In the genomic region with DNA sequence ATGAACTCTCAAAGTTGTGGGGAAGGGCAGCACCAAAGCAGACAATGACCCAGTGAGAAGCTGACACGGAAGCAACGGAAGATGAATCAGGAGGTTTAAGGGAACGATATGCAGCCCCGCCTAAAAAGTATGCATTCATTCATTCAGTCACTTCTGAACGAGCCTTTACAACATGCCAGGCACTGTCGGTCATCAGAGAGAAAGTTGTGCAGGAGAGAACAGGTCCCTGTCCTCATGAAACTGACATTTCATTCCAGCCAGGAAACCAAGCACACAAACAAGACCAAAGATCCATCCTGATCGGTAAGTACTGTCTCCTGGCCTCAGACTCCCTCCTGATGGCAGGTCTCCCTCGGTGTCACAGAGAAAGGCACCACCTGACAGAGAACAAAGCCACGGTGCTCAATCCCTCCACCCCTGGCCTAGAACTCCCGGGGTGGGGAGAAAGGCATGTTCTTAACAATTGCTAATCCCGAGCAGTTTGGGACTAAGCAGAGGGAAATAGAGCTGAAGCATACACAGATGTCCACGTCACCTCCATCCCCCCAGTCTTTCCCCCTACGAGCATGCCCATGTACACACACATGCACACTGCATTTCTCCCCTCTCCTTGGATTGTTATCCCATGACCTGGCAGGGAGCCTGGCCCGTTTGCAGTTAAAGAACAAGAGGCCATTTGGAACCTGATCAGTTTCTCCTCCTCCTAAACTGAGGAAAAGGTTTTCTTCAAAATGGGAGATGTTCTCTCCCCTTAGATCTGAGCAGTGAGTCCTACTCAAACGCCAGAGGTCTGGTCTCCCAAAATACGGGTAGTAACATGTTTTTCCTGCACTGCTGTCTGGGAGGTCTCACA, we compare ENCODE assay signal across 1 cellular context.
TF ChIP-seq lines count a peak whose summit lies in the region.

No MANE protein-coding gene starts in this region.

TF ChIP-seq in HepG2, 621 proteins besides CTCF, POLR2A, EP300 and RAD21 (continued from another document and continues in another):
- TF ChIP-seq, protein P1, sequence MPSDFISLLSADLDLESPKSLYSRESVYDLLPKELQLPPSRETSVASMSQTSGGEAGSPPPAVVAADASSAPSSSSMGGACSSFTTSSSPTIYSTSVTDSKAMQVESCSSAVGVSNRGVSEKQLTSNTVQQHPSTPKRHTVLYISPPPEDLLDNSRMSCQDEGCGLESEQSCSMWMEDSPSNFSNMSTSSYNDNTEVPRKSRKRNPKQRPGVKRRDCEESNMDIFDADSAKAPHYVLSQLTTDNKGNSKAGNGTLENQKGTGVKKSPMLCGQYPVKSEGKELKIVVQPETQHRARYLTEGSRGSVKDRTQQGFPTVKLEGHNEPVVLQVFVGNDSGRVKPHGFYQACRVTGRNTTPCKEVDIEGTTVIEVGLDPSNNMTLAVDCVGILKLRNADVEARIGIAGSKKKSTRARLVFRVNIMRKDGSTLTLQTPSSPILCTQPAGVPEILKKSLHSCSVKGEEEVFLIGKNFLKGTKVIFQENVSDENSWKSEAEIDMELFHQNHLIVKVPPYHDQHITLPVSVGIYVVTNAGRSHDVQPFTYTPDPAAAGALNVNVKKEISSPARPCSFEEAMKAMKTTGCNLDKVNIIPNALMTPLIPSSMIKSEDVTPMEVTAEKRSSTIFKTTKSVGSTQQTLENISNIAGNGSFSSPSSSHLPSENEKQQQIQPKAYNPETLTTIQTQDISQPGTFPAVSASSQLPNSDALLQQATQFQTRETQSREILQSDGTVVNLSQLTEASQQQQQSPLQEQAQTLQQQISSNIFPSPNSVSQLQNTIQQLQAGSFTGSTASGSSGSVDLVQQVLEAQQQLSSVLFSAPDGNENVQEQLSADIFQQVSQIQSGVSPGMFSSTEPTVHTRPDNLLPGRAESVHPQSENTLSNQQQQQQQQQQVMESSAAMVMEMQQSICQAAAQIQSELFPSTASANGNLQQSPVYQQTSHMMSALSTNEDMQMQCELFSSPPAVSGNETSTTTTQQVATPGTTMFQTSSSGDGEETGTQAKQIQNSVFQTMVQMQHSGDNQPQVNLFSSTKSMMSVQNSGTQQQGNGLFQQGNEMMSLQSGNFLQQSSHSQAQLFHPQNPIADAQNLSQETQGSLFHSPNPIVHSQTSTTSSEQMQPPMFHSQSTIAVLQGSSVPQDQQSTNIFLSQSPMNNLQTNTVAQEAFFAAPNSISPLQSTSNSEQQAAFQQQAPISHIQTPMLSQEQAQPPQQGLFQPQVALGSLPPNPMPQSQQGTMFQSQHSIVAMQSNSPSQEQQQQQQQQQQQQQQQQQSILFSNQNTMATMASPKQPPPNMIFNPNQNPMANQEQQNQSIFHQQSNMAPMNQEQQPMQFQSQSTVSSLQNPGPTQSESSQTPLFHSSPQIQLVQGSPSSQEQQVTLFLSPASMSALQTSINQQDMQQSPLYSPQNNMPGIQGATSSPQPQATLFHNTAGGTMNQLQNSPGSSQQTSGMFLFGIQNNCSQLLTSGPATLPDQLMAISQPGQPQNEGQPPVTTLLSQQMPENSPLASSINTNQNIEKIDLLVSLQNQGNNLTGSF (CRISPR knock-in tag; IDR thresholded peaks at IDR 0.05): no peak
- TF ChIP-seq, protein P2, sequence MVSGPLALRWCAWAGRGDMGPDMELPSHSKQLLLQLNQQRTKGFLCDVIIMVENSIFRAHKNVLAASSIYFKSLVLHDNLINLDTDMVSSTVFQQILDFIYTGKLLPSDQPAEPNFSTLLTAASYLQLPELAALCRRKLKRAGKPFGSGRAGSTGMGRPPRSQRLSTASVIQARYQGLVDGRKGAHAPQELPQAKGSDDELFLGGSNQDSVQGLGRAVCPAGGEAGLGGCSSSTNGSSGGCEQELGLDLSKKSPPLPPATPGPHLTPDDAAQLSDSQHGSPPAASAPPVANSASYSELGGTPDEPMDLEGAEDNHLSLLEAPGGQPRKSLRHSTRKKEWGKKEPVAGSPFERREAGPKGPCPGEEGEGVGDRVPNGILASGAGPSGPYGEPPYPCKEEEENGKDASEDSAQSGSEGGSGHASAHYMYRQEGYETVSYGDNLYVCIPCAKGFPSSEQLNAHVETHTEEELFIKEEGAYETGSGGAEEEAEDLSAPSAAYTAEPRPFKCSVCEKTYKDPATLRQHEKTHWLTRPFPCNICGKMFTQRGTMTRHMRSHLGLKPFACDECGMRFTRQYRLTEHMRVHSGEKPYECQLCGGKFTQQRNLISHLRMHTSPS (CRISPR knock-in tag; IDR thresholded peaks at IDR 0.05; ENCODE audit: low read depth): no peak
- peak; percentile 69 for TF ChIP-seq ZSCAN21 (CRISPR knock-in tag; IDR thresholded peaks at IDR 0.05; ENCODE audit: borderline replicate concordance)
- TF ChIP-seq HNRNPLL (IDR thresholded peaks at IDR 0.05; ENCODE audit: low read depth, low read length, poor library complexity, severe bottlenecking): no peak
- TF ChIP-seq NCOR1 (IDR thresholded peaks at IDR 0.05; ENCODE audit: borderline replicate concordance, low read length): peak; percentile 50; the same call in 1 of the 2 replicates
- no peak for TF ChIP-seq PCBP2 (optimal IDR thresholded peaks at IDR 0.05; ENCODE audit: low read depth, low read length, poor library complexity, severe bottlenecking)
- no peak for TF ChIP-seq NR2F2 (IDR thresholded peaks at IDR 0.05; ENCODE audit: borderline replicate concordance, low read depth)
- no peak for TF ChIP-seq ZSCAN29 (CRISPR knock-in tag; conservative IDR thresholded peaks at IDR 0.05)
- no peak for TF ChIP-seq ZNF10 (CRISPR knock-in tag; IDR thresholded peaks at IDR 0.05; ENCODE audit: borderline replicate concordance, low read depth)
- peak; percentile 47; the same call in 1 of the 2 replicates for TF ChIP-seq RARA (CRISPR knock-in tag; IDR thresholded peaks at IDR 0.05)
- TF ChIP-seq SALL1 (CRISPR knock-in tag; IDR thresholded peaks at IDR 0.05): peak; percentile 40; the same call in 1 of the 2 replicates
- 0 out of 2 replicates have a peak, but pooled peaks have one; percentile 15 for TF ChIP-seq GATAD2A (CRISPR knock-in tag; IDR thresholded peaks at IDR 0.05)
- TF ChIP-seq SAP130 (CRISPR knock-in tag; IDR thresholded peaks at IDR 0.05; ENCODE audit: low read depth): peak; percentile 80
- TF ChIP-seq, protein P3, sequence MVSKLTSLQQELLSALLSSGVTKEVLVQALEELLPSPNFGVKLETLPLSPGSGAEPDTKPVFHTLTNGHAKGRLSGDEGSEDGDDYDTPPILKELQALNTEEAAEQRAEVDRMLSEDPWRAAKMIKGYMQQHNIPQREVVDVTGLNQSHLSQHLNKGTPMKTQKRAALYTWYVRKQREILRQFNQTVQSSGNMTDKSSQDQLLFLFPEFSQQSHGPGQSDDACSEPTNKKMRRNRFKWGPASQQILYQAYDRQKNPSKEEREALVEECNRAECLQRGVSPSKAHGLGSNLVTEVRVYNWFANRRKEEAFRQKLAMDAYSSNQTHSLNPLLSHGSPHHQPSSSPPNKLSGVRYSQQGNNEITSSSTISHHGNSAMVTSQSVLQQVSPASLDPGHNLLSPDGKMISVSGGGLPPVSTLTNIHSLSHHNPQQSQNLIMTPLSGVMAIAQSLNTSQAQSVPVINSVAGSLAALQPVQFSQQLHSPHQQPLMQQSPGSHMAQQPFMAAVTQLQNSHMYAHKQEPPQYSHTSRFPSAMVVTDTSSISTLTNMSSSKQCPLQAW (CRISPR knock-in tag; IDR thresholded peaks at IDR 0.05): no peak
- TF ChIP-seq ZNF839 (CRISPR knock-in tag; IDR thresholded peaks at IDR 0.05; ENCODE audit: borderline replicate concordance): no peak
- peak; percentile 17; the same call in 1 of the 2 replicates for TF ChIP-seq FOXC1 (CRISPR knock-in tag; IDR thresholded peaks at IDR 0.05; ENCODE audit: borderline replicate concordance)
- TF ChIP-seq BORCS8-MEF2B (CRISPR knock-in tag; IDR thresholded peaks at IDR 0.05): no peak
- TF ChIP-seq, protein P4, sequence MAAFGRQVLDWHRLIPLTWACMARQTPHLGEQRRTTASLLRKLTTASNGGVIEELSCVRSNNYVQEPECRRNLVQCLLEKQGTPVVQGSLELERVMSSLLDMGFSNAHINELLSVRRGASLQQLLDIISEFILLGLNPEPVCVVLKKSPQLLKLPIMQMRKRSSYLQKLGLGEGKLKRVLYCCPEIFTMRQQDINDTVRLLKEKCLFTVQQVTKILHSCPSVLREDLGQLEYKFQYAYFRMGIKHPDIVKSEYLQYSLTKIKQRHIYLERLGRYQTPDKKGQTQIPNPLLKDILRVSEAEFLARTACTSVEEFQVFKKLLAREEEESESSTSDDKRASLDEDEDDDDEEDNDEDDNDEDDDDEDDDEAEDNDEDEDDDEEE (CRISPR knock-in tag; IDR thresholded peaks at IDR 0.05): no peak
- no peak for TF ChIP-seq ZNF709 (CRISPR knock-in tag; IDR thresholded peaks at IDR 0.05)
- TF ChIP-seq BRD4 (CRISPR knock-in tag; IDR thresholded peaks at IDR 0.05): peak; percentile 29; the same call in 1 of the 2 replicates
- TF ChIP-seq ZNF331 (CRISPR knock-in tag; IDR thresholded peaks at IDR 0.05): peak; percentile 26
- TF ChIP-seq JUN (CRISPR knock-in tag; IDR thresholded peaks at IDR 0.05): no peak
- no peak for TF ChIP-seq CENPX (CRISPR knock-in tag; IDR thresholded peaks at IDR 0.05)
- no peak for TF ChIP-seq THAP11 (CRISPR knock-in tag; IDR thresholded peaks at IDR 0.05)
- TF ChIP-seq ATAD3A (CRISPR knock-in tag; IDR thresholded peaks at IDR 0.05): no peak
- TF ChIP-seq, protein P5, sequence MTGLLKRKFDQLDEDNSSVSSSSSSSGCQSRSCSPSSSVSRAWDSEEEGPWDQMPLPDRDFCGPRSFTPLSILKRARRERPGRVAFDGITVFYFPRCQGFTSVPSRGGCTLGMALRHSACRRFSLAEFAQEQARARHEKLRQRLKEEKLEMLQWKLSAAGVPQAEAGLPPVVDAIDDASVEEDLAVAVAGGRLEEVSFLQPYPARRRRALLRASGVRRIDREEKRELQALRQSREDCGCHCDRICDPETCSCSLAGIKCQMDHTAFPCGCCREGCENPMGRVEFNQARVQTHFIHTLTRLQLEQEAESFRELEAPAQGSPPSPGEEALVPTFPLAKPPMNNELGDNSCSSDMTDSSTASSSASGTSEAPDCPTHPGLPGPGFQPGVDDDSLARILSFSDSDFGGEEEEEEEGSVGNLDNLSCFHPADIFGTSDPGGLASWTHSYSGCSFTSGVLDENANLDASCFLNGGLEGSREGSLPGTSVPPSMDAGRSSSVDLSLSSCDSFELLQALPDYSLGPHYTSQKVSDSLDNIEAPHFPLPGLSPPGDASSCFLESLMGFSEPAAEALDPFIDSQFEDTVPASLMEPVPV (CRISPR knock-in tag; IDR thresholded peaks at IDR 0.05): no peak
- TF ChIP-seq TOE1 (CRISPR knock-in tag; IDR thresholded peaks at IDR 0.05): no peak
- no peak for TF ChIP-seq ZNF782 (CRISPR knock-in tag; IDR thresholded peaks at IDR 0.05; ENCODE audit: borderline replicate concordance)
- TF ChIP-seq EZH2 (conservative IDR thresholded peaks at IDR 0.05; ENCODE audit: low read depth, low read length): no peak
- TF ChIP-seq ZNF552 (CRISPR knock-in tag; IDR thresholded peaks at IDR 0.05; ENCODE audit: borderline replicate concordance): no peak
- 0 out of 2 replicates have a peak, but pooled peaks have one; percentile 18 for TF ChIP-seq ZBTB21 (CRISPR knock-in tag; IDR thresholded peaks at IDR 0.05)
- peak; percentile 20; the same call in 1 of the 2 replicates for TF ChIP-seq POLR2AphosphoS5 (IDR thresholded peaks at IDR 0.05; ENCODE audit: low read depth, low read length)
- TF ChIP-seq, protein P6, sequence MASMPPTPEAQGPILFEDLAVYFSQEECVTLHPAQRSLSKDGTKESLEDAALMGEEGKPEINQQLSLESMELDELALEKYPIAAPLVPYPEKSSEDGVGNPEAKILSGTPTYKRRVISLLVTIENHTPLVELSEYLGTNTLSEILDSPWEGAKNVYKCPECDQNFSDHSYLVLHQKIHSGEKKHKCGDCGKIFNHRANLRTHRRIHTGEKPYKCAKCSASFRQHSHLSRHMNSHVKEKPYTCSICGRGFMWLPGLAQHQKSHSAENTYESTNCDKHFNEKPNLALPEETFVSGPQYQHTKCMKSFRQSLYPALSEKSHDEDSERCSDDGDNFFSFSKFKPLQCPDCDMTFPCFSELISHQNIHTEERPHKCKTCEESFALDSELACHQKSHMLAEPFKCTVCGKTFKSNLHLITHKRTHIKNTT (CRISPR knock-in tag; IDR thresholded peaks at IDR 0.05): no peak
- TF ChIP-seq, protein P7, sequence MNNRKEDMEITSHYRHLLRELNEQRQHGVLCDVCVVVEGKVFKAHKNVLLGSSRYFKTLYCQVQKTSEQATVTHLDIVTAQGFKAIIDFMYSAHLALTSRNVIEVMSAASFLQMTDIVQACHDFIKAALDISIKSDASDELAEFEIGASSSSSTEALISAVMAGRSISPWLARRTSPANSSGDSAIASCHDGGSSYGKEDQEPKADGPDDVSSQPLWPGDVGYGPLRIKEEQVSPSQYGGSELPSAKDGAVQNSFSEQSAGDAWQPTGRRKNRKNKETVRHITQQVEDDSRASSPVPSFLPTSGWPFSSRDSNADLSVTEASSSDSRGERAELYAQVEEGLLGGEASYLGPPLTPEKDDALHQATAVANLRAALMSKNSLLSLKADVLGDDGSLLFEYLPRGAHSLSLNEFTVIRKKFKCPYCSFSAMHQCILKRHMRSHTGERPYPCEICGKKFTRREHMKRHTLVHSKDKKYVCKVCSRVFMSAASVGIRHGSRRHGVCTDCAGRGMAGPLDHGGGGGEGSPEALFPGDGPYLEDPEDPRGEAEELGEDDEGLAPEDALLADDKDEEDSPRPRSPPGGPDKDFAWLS (CRISPR knock-in tag; IDR thresholded peaks at IDR 0.05; ENCODE audit: borderline replicate concordance): no peak
- TF ChIP-seq POLR2G (IDR thresholded peaks at IDR 0.05; ENCODE audit: low read depth, low read length): peak; percentile 54
- peak; percentile 12; the same call in 1 of the 2 replicates for TF ChIP-seq ZNF335 (CRISPR knock-in tag; IDR thresholded peaks at IDR 0.05)
- no peak for TF ChIP-seq DNMT1 (CRISPR knock-in tag; IDR thresholded peaks at IDR 0.05)
- 0 out of 2 replicates have a peak, but pooled peaks have one; percentile 17 for TF ChIP-seq TARDBP (CRISPR knock-in tag; IDR thresholded peaks at IDR 0.05)
- TF ChIP-seq, protein P8, sequence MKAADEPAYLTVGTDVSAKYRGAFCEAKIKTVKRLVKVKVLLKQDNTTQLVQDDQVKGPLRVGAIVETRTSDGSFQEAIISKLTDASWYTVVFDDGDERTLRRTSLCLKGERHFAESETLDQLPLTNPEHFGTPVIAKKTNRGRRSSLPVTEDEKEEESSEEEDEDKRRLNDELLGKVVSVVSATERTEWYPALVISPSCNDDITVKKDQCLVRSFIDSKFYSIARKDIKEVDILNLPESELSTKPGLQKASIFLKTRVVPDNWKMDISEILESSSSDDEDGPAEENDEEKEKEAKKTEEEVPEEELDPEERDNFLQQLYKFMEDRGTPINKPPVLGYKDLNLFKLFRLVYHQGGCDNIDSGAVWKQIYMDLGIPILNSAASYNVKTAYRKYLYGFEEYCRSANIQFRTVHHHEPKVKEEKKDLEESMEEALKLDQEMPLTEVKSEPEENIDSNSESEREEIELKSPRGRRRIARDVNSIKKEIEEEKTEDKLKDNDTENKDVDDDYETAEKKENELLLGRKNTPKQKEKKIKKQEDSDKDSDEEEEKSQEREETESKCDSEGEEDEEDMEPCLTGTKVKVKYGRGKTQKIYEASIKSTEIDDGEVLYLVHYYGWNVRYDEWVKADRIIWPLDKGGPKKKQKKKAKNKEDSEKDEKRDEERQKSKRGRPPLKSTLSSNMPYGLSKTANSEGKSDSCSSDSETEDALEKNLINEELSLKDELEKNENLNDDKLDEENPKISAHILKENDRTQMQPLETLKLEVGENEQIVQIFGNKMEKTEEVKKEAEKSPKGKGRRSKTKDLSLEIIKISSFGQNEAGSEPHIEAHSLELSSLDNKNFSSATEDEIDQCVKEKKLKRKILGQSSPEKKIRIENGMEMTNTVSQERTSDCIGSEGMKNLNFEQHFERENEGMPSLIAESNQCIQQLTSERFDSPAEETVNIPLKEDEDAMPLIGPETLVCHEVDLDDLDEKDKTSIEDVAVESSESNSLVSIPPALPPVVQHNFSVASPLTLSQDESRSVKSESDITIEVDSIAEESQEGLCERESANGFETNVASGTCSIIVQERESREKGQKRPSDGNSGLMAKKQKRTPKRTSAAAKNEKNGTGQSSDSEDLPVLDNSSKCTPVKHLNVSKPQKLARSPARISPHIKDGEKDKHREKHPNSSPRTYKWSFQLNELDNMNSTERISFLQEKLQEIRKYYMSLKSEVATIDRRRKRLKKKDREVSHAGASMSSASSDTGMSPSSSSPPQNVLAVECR (CRISPR knock-in tag; IDR thresholded peaks at IDR 0.05; ENCODE audit: borderline replicate concordance): peak; percentile 68; the same call in 1 of the 2 replicates
